In the genomic region with DNA sequence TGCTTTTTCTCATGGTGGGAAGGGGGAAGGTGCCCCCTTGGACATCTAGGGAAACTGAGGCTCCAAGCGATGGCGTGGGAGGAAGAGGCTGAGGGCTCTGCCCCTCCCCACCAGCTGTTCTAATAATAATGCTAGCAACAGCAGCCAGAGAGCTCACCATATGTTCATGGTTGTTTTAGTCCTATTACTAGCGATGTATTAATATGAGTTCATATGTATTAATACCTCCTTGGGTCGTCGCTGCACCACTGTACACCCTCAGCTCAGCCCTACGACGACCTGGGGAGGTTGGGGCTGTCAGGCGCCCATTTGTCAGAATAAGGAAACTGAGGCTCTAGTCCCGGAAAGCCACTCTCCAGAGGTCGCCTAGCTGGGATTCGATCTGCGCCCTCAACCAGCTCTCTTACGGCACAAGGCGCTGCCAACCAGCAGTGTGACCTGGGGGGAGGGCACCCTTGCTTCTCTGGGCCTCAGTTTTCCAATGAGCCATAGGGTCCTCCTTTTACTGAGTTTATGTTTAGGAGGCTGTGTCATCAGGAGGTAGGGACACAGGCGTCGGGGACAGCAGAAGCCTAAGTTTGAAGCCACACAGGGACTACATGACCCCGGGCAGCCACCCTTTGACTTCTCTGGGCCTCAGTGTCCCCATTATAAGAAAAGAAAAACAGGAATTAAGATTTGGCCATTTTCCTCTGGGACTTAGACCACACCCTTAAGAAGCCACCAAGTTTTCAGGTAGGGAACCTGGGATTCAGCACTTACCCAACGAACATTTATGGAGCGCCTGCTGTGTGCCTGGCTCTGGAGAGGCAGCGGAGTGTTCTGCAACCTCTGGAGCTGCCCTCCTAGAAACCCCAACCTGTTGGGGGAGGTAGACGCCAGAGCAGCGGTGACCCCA, we compare ENCODE assay signal across 8 cellular contexts. TPM values are rescaled to one million over a fixed set of nuclear protein-coding genes. Genes with fewer than 3 reads are reported as not detected.
DNase-seq lines count a peak whose midpoint lies in the region; ATAC-seq and TF ChIP-seq lines count a peak whose summit lies in the region.

No MANE protein-coding gene starts in this region.

- H3K4me1 ChIP-seq in ascending aorta = peaks cover 6 to 35% of the 10 kb centered on the region in 2 donors
- peaks cover 33% of the 10 kb centered on the region for H3K4me1 ChIP-seq in mononuclear cell (ENCODE audit: insufficient read depth, low read length)

- no peak for DNase-seq in BJ (ENCODE audit: low read depth)
- DNase-seq in ascending aorta (ENCODE audit: low spot score in 2 of 2) = no peak
- no peak for DNase-seq in NCI-H2107 (lab: John Stamatoyannopoulos, UW)

- H3K9me3 ChIP-seq in ascending aorta (no peaks in the 10 kb centered on the region), mononuclear cell (ENCODE audit: low read depth, low read length) (no peaks in the 10 kb centered on the region)

- no peak for TF ChIP-seq CTCF in BJ (IDR thresholded peaks at IDR 0.05; ENCODE audit: insufficient read depth, low read depth, low read length)
- no peak for TF ChIP-seq CTCF in ascending aorta (IDR thresholded peaks at IDR 0.05)

- ATAC-seq in HG03159 (IDR thresholded peaks at IDR 0.05; ENCODE audit: unreplicated experiment) = peak; percentile 9
- no peak for ATAC-seq in HG03196 (IDR thresholded peaks at IDR 0.05; ENCODE audit: unreplicated experiment)
- ATAC-seq in GM19463 (IDR thresholded peaks at IDR 0.05; ENCODE audit: unreplicated experiment) = no peak
- no peak for ATAC-seq in HG02610 (IDR thresholded peaks at IDR 0.05; ENCODE audit: unreplicated experiment)

- H3K4me3 ChIP-seq in BJ (ENCODE audit: low read depth, low read length) (peak overlapping the region; percentile 39), ascending aorta (peak overlapping the region; percentile 65 to 76), mononuclear cell (ENCODE audit: low read length) (peak overlapping the region; percentile 51)

- POLR2A ChIA-PET in BJ (lab: Charles Lee) = no interaction called here

- H3K27ac ChIP-seq in ascending aorta = peak overlapping the region in 1 of 2 donors; percentile 49

- H3K27me3 ChIP-seq in BJ (ENCODE audit: control insufficient read depth, insufficient read depth, low read length) (peaks cover 5% of the 10 kb centered on the region), ascending aorta (no peaks in the 10 kb centered on the region), mononuclear cell (ENCODE audit: insufficient read depth, low read length) (no peaks in the 10 kb centered on the region)

- H3K36me3 ChIP-seq in BJ (ENCODE audit: control insufficient read depth, insufficient read depth, low read length) (no peaks in the 10 kb centered on the region), ascending aorta (no peaks in the 10 kb centered on the region)

- CTCF ChIA-PET in BJ (lab: Yijun Ruan, JAX) = interaction anchor here (1.6 kb wide), 2 partner anchors 15 to 40 kb away, joined by 5 to 6 read pairs; no protein-coding TSS in a partner anchor

- intact Hi-C loops in ascending aorta (cut with DNase I) = no loop called here

RNA-seq across cellular contexts. Expression of gene MAST3, which starts 0.7 kb away (rescaled TPM):
- 1.9 and 2.8 TPM in 2 replicates for polyA plus RNA-seq in BJ (2011; rRNA removed)
- 3.6 and 4.9 TPM in 2 replicates for polyA minus RNA-seq in BJ (2011; rRNA and poly(A)+ RNA removed)
- total RNA-seq in ascending aorta = 32.8 TPM
- 6.7 TPM for total RNA-seq in mononuclear cell

RNA-seq across cellular contexts. Expression of gene IL12RB1, which starts 11.5 kb away (rescaled TPM):
- 0.10 and 0.13 TPM in 2 replicates for polyA plus RNA-seq in BJ (2011; rRNA removed)
- 0.21 TPM in 1 of 2 replicates, not detected in the other for polyA minus RNA-seq in BJ (2011; rRNA and poly(A)+ RNA removed)
- 1.5 TPM for total RNA-seq in ascending aorta
- total RNA-seq in mononuclear cell = 26.9 TPM

RNA-seq across cellular contexts. Expression of gene PIK3R2, which starts 54.7 kb away (rescaled TPM):
- polyA plus RNA-seq in BJ (2011; rRNA removed) = 9.4 and 17.4 TPM in 2 replicates
- 12.3 and 15.0 TPM in 2 replicates for polyA minus RNA-seq in BJ (2011; rRNA and poly(A)+ RNA removed)
- total RNA-seq in ascending aorta (43.1 TPM), mononuclear cell (3.7 TPM)

Comparison
In these comparisons a context has a peak if more than half of its experiments do, and no peak if none do; other contexts are left out.
1. RNA of gene IL12RB1, which starts 11.5 kb away (total RNA-seq): 26.9 TPM in mononuclear cell (single experiment); 1.5 TPM in ascending aorta (single experiment); every median in the first group is over 10 times any median in the second.
2. Peak in every context shown above with its lines, with median percentiles within 50 percentile points of each other: H3K4me3 ChIP-seq.